1 cellular context compared by ENCODE assay signal in the genomic region with DNA sequence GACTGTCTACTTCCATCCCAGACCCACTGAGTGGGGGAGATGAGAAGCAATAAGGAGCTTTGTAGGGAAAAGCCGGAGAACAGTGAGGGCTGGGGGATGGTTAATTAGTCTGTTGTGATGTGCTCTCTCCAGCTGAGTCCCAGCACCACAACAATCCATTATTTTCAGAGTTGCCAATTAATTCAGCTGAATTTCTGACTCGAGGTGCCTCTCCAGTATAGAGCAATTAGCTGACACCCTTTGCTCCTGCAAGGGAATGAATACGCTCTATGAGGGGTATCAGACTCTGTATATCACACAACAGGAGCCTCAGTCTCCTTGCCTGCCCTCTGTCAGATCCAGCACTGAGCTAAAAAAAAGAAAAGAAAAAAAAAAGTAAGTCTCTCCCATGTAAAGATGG.
TF ChIP-seq lines count a peak whose summit lies in the region.

No MANE protein-coding gene starts in this region.

TF ChIP-seq in GM23338, 12 proteins besides CTCF, POLR2A, EP300 and RAD21:
- TF ChIP-seq, protein P1, sequence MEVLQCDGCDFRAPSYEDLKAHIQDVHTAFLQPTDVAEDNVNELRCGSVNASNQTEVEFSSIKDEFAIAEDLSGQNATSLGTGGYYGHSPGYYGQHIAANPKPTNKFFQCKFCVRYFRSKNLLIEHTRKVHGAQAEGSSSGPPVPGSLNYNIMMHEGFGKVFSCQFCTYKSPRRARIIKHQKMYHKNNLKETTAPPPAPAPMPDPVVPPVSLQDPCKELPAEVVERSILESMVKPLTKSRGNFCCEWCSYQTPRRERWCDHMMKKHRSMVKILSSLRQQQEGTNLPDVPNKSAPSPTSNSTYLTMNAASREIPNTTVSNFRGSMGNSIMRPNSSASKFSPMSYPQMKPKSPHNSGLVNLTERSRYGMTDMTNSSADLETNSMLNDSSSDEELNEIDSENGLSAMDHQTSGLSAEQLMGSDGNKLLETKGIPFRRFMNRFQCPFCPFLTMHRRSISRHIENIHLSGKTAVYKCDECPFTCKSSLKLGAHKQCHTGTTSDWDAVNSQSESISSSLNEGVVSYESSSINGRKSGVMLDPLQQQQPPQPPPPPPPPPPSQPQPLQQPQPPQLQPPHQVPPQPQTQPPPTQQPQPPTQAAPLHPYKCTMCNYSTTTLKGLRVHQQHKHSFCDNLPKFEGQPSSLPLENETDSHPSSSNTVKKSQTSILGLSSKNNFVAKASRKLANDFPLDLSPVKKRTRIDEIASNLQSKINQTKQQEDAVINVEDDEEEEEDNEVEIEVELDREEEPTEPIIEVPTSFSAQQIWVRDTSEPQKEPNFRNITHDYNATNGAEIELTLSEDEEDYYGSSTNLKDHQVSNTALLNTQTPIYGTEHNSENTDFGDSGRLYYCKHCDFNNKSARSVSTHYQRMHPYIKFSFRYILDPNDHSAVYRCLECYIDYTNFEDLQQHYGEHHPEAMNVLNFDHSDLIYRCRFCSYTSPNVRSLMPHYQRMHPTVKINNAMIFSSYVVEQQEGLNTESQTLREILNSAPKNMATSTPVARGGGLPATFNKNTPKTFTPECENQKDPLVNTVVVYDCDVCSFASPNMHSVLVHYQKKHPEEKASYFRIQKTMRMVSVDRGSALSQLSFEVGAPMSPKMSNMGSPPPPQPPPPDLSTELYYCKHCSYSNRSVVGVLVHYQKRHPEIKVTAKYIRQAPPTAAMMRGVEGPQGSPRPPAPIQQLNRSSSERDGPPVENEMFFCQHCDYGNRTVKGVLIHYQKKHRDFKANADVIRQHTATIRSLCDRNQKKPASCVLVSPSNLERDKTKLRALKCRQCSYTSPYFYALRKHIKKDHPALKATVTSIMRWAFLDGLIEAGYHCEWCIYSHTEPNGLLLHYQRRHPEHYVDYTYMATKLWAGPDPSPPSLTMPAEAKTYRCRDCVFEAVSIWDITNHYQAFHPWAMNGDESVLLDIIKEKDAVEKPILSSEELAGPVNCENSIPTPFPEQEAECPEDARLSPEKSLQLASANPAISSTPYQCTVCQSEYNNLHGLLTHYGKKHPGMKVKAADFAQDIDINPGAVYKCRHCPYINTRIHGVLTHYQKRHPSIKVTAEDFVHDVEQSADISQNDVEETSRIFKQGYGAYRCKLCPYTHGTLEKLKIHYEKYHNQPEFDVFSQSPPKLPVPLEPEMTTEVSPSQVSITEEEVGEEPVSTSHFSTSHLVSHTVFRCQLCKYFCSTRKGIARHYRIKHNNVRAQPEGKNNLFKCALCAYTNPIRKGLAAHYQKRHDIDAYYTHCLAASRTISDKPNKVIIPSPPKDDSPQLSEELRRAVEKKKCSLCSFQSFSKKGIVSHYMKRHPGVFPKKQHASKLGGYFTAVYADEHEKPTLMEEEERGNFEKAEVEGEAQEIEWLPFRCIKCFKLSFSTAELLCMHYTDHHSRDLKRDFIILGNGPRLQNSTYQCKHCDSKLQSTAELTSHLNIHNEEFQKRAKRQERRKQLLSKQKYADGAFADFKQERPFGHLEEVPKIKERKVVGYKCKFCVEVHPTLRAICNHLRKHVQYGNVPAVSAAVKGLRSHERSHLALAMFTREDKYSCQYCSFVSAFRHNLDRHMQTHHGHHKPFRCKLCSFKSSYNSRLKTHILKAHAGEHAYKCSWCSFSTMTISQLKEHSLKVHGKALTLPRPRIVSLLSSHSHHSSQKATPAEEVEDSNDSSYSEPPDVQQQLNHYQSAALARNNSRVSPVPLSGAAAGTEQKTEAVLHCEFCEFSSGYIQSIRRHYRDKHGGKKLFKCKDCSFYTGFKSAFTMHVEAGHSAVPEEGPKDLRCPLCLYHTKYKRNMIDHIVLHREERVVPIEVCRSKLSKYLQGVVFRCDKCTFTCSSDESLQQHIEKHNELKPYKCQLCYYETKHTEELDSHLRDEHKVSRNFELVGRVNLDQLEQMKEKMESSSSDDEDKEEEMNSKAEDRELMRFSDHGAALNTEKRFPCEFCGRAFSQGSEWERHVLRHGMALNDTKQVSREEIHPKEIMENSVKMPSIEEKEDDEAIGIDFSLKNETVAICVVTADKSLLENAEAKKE (CRISPR knock-in tag; IDR thresholded peaks at IDR 0.05), result no peak
- TF ChIP-seq EZH2phosphoT487 (IDR thresholded peaks at IDR 0.05; ENCODE audit: unreplicated experiment) (no peak), CREB1 (CRISPR knock-in tag; IDR thresholded peaks at IDR 0.05; ENCODE audit: low read depth) (no peak), POLR2AphosphoS5 (IDR thresholded peaks at IDR 0.05; ENCODE audit: low read depth) (no peak), NANOG (IDR thresholded peaks at IDR 0.05; ENCODE audit: borderline replicate concordance) (no peak), ZNF114 (CRISPR knock-in tag; IDR thresholded peaks at IDR 0.05) (no peak), ZNF331 (CRISPR knock-in tag; IDR thresholded peaks at IDR 0.05; ENCODE audit: low read depth) (no peak), JUNB (IDR thresholded peaks at IDR 0.05; ENCODE audit: unreplicated experiment) (no peak), STAT1 (IDR thresholded peaks at IDR 0.05; ENCODE audit: unreplicated experiment) (no peak), EZH2 (IDR thresholded peaks at IDR 0.05; ENCODE audit: low read depth, unreplicated experiment) (no peak)
- TF ChIP-seq, protein P2, sequence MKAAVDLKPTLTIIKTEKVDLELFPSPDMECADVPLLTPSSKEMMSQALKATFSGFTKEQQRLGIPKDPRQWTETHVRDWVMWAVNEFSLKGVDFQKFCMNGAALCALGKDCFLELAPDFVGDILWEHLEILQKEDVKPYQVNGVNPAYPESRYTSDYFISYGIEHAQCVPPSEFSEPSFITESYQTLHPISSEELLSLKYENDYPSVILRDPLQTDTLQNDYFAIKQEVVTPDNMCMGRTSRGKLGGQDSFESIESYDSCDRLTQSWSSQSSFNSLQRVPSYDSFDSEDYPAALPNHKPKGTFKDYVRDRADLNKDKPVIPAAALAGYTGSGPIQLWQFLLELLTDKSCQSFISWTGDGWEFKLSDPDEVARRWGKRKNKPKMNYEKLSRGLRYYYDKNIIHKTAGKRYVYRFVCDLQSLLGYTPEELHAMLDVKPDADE (IDR thresholded peaks at IDR 0.05), result no peak
- TF ChIP-seq, protein P3, sequence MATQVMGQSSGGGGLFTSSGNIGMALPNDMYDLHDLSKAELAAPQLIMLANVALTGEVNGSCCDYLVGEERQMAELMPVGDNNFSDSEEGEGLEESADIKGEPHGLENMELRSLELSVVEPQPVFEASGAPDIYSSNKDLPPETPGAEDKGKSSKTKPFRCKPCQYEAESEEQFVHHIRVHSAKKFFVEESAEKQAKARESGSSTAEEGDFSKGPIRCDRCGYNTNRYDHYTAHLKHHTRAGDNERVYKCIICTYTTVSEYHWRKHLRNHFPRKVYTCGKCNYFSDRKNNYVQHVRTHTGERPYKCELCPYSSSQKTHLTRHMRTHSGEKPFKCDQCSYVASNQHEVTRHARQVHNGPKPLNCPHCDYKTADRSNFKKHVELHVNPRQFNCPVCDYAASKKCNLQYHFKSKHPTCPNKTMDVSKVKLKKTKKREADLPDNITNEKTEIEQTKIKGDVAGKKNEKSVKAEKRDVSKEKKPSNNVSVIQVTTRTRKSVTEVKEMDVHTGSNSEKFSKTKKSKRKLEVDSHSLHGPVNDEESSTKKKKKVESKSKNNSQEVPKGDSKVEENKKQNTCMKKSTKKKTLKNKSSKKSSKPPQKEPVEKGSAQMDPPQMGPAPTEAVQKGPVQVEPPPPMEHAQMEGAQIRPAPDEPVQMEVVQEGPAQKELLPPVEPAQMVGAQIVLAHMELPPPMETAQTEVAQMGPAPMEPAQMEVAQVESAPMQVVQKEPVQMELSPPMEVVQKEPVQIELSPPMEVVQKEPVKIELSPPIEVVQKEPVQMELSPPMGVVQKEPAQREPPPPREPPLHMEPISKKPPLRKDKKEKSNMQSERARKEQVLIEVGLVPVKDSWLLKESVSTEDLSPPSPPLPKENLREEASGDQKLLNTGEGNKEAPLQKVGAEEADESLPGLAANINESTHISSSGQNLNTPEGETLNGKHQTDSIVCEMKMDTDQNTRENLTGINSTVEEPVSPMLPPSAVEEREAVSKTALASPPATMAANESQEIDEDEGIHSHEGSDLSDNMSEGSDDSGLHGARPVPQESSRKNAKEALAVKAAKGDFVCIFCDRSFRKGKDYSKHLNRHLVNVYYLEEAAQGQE (IDR thresholded peaks at IDR 0.05; ENCODE audit: unreplicated experiment), result no peak
TF ChIP-seq in GM23338: peak in this region for 0.
